ENCODE assay signal across 33 cellular contexts in genomic region chr3:13359916-13360315, GRCh38.
"Had no signal": no experiment of that assay in that cellular context is flagged by ENCODE, and none has a peak within 500 bp of the region (broad histone marks: within the 10 kb centered on the region; RNA-seq: fewer than 3 reads in every experiment).

No MANE protein-coding gene starts in this region.

- H3K27ac ChIP-seq: adrenal gland, body of pancreas, brain microvascular endothelial cell, breast epithelium, VCaP had no signal

- FAIRE-seq: astrocyte, TTC549 had no signal

- H3K4me1 ChIP-seq: adrenal gland, body of pancreas, breast epithelium had no signal

- H3K36me3 ChIP-seq: brain microvascular endothelial cell, breast epithelium had no signal

- H3K9me3 ChIP-seq: adrenal gland, body of pancreas, breast epithelium had no signal

- H3K27me3 ChIP-seq: adrenal gland, body of pancreas, brain microvascular endothelial cell, breast epithelium had no signal

- H3K4me3 ChIP-seq: adrenal gland, body of pancreas, breast epithelium had no signal

- DNase-seq: activated B cell treated with CpG ODN at 0.5 μM for 24 hours; activated CD4-positive, alpha-beta memory T cell treated with anti-CD3 and anti-CD28 coated beads for 36 hours; activated CD4-positive, alpha-beta T cell treated with anti-CD3 and anti-CD28 coated beads for 4 hours; activated CD4-positive, alpha-beta T cell treated with anti-CD3 and anti-CD28 coated beads, Interleukin-2, amount 10 ng/mL, durations not matched to agents 24 days and 14 days; activated CD4-positive, alpha-beta T cell treated with anti-CD3 and anti-CD28 coated beads, Interleukin-2, amount 50 U/mL, for 1 hour; activated CD4-positive, alpha-beta T cell treated with anti-CD3 and anti-CD28 coated beads, Interleukin-2, amount 50 U/mL, for 4 hours; activated CD4-positive, CD25-positive, alpha-beta regulatory T cell treated with anti-CD3 and anti-CD28 coated beads, Interleukin-2, amount 50 U/mL, for 72 hours; activated CD8-positive, alpha-beta memory T cell treated with anti-CD3 and anti-CD28 coated beads, Interleukin-2, amount 50 U/mL, for 4 hours; activated CD8-positive, alpha-beta T cell treated with anti-CD3 and anti-CD28 coated beads for 36 hours; activated effector memory CD4-positive, alpha-beta T cell treated with anti-CD3 and anti-CD28 coated beads, Interleukin-2, amount 50 U/mL, for 16 hours; activated gamma-delta T cell treated with Interleukin-2 at 50 U/mL for 16 hours; activated naive CD4-positive, alpha-beta T cell; activated naive CD4-positive, alpha-beta T cell treated with anti-CD3 and anti-CD28 coated beads for 36 hours; activated naive CD4-positive, alpha-beta T cell treated with anti-CD3 and anti-CD28 coated beads, Interleukin-2, amount 50 U/mL, for 16 hours; activated naive CD8-positive, alpha-beta T cell treated with anti-CD3 and anti-CD28 coated beads for 36 hours; activated T-cell treated with anti-CD3 and anti-CD28 coated beads for 4 hours; activated T-cell treated with anti-CD3 and anti-CD28 coated beads, Interleukin-2, amount 50 U/mL, for 1 hour; activated T-cell treated with anti-CD3 and anti-CD28 coated beads, Interleukin-2, amount 50 U/mL, for 4 hours; activated T-cell treated with anti-CD3 and anti-CD28 coated beads, Interleukin-2, amount 50 U/mL, for 72 hours; adrenal gland; amniotic stem cell; aorta; body of pancreas; brain microvascular endothelial cell; central memory CD4-positive, alpha-beta T cell; T-helper 2 cell; T-helper 9 cell had no signal

- ATAC-seq: activated CD8-positive, alpha-beta T cell treated with anti-CD3 and anti-CD28 coated beads for 36 hours; activated naive CD4-positive, alpha-beta T cell treated with anti-CD3 and anti-CD28 coated beads, Interleukin-2, amount 50 U/mL, for 72 hours; activated T-cell treated with anti-CD3 and anti-CD28 coated beads, Interleukin-2, amount 50 U/mL, for 4 hours; activated T-cell treated with anti-CD3 and anti-CD28 coated beads, Interleukin-2, amount 50 U/mL, for 72 hours; activated T-helper 17 cell treated with anti-CD3 and anti-CD28 coated beads, Interleukin-2, amount 50 U/mL, for 72 hours; body of pancreas had no signal
